15 cellular contexts compared by ENCODE assay signal in genomic region chr1:22818061-22818770, GRCh38.
"Had no signal": no experiment of that assay in that cellular context is flagged by ENCODE, and none has a peak within 500 bp of the region (broad histone marks: within the 10 kb centered on the region; RNA-seq: fewer than 3 reads in every experiment).

No MANE protein-coding gene starts in this region.

- H3K9me3 ChIP-seq: pancreas, thyroid gland had no signal

- H3K36me3 ChIP-seq: cardiac muscle cell, pancreas, thyroid gland had no signal

- H3K36me3 Mint-ChIP-seq: mesothelial cell of epicardium had no signal

- H3K27ac Mint-ChIP-seq: activated CD8-positive, alpha-beta T cell treated with anti-CD3 and anti-CD28 coated beads, Interleukin-2, amount 10 ng/mL, durations not matched to agents 7 days and 5 days; activated T-cell treated with anti-CD3 and anti-CD28 coated beads, Interleukin-2, amount 50 U/mL, for 72 hours had no signal

- H3K4me3 Mint-ChIP-seq: activated CD8-positive, alpha-beta T cell treated with anti-CD3 and anti-CD28 coated beads, Interleukin-2, amount 10 ng/mL, durations not matched to agents 7 days and 5 days; activated T-cell treated with anti-CD3 and anti-CD28 coated beads, Interleukin-2, amount 50 U/mL, for 72 hours; mesothelial cell of epicardium had no signal

- H3K27ac ChIP-seq: cardiac muscle cell, pancreas, thyroid gland, VCaP had no signal

- ATAC-seq: activated CD8-positive, alpha-beta T cell treated with anti-CD3 and anti-CD28 coated beads, Interleukin-2, amount 10 ng/mL, durations not matched to agents 7 days and 5 days; activated T-cell treated with anti-CD3 and anti-CD28 coated beads, Interleukin-2, amount 50 U/mL, for 72 hours; pancreas; sciatic nerve; SK-N-SH treated with all-trans-retinoic acid at 6 μM for 48 hours had no signal

- DNase-seq: activated CD4-positive, alpha-beta T cell treated with anti-CD3 and anti-CD28 coated beads for 48 hours; activated CD8-positive, alpha-beta memory T cell treated with anti-CD3 and anti-CD28 coated beads, Interleukin-2, amount 50 U/mL, for 48 hours; activated CD8-positive, alpha-beta T cell treated with anti-CD3 and anti-CD28 coated beads, Interleukin-2, amount 10 ng/mL, durations not matched to agents 7 days and 5 days; activated naive CD4-positive, alpha-beta T cell treated with Interleukin-2 at 50 U/mL for 16 hours; activated T-cell treated with anti-CD3 and anti-CD28 coated beads, Interleukin-2, amount 50 U/mL, for 72 hours; foreskin fibroblast; stimulated activated CD4-positive, alpha-beta T cell treated with anti-CD3 and anti-CD28 coated beads, Interleukin-2, amount 100 ng/mL, for 24 hours; T-helper 1 cell; thyroid gland had no signal

- H3K9me3 Mint-ChIP-seq: activated T-cell treated with anti-CD3 and anti-CD28 coated beads, Interleukin-2, amount 50 U/mL, for 72 hours; mesothelial cell of epicardium had no signal

- H3K27me3 ChIP-seq: cardiac muscle cell, pancreas, thyroid gland had no signal

- H3K4me3 ChIP-seq: cardiac muscle cell, pancreas, thyroid gland had no signal
